24 cellular contexts compared by ENCODE assay signal in the genomic region with DNA sequence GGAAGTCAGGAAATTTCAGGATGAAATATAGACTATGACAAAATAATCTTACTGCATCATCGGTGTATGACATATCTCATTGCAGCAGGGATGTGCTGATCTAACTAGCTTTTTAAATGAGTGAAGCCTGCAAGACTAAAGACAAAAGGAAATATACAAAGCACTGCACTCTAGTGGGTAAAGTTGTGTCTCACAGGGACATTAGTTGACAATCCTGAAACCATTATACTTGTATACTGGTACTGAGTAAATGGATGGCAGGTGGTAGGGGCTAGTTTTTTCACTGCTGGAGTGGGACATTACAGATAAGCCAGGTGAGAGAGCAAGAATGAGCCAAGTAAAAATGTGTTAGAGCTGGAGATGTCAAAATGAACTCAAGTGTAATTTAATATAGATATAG.
DNase-seq lines count a peak whose midpoint lies in the region; ATAC-seq and TF ChIP-seq lines count a peak whose summit lies in the region.
"Had no signal": no experiment of that assay in that cellular context is flagged by ENCODE, and none has a peak within 500 bp of the region (broad histone marks: within the 10 kb centered on the region; RNA-seq: fewer than 3 reads in every experiment).

No MANE protein-coding gene starts in this region.

- H3K4me3 ChIP-seq in DND-41 (ENCODE audit: low read depth in 1 of 2, low read length in 2 of 2) = no peak overlapping the region
- H3K4me3 ChIP-seq: body of pancreas, colonic mucosa, tibial artery had no signal

- H3K27me3 Mint-ChIP-seq in activated naive CD8-positive, alpha-beta T cell treated with anti-CD3 and anti-CD28 coated beads for 36 hours = peaks cover 9% of the 10 kb centered on the region
- H3K27me3 Mint-ChIP-seq: progenitor cell of endocrine pancreas had no signal

- H3K27me3 ChIP-seq in DND-41 (ENCODE audit: insufficient read depth, low read length, poor library complexity) = no peaks in the 10 kb centered on the region
- H3K27me3 ChIP-seq: body of pancreas, colonic mucosa, tibial artery had no signal

- H3K4me3 Mint-ChIP-seq in activated naive CD8-positive, alpha-beta T cell treated with anti-CD3 and anti-CD28 coated beads for 36 hours = no peak overlapping the region
- H3K4me3 Mint-ChIP-seq: activated CD4-positive, alpha-beta T cell treated with anti-CD3 and anti-CD28 coated beads, Interleukin-2, amount 10 ng/mL, durations not matched to agents 7 days and 5 days; CD8-positive, alpha-beta memory T cell; mesothelial cell of epicardium; natural killer cell treated with Interleukin-12 subunit alpha and Interleukin-12 subunit beta and Interleukin-15 and Interleukin-18, amount 100 ng/mL, for 72 hours; T-helper 17 cell had no signal

- no peaks in the 10 kb centered on the region for H4K20me1 ChIP-seq in DND-41 (ENCODE audit: insufficient read depth, low read length)

- no peaks in the 10 kb centered on the region for H3K4me1 ChIP-seq in DND-41 (ENCODE audit: insufficient read depth, low read length)
- H3K4me1 ChIP-seq: body of pancreas, colonic mucosa, tibial artery had no signal

- no peaks in the 10 kb centered on the region for H3K36me3 Mint-ChIP-seq in activated naive CD8-positive, alpha-beta T cell treated with anti-CD3 and anti-CD28 coated beads for 36 hours
- H3K36me3 Mint-ChIP-seq: CD8-positive, alpha-beta memory T cell; natural killer cell treated with Interleukin-12 subunit alpha and Interleukin-12 subunit beta and Interleukin-15 and Interleukin-18, amount 100 ng/mL, for 72 hours had no signal

- no peak overlapping the region for H3K4me2 ChIP-seq in DND-41 (ENCODE audit: insufficient read depth, low read length)

- H3K36me3 ChIP-seq in DND-41 (ENCODE audit: insufficient read depth, low read length) = no peaks in the 10 kb centered on the region
- H3K36me3 ChIP-seq: colonic mucosa, tibial artery had no signal

- H2AFZ ChIP-seq in DND-41 (ENCODE audit: low read depth, low read length) = no peak overlapping the region

- no peak for DNase-seq in DND-41
- peak; percentile 13 for DNase-seq in RKO (ENCODE audit: low spot score)
- DNase-seq in medulla oblongata (ENCODE audit: extremely low spot score) = peak; percentile 10
- no peak for DNase-seq in GM10266 (ENCODE audit: extremely low spot score)
- DNase-seq in GM13976 (ENCODE audit: low spot score) = no peak
- no peak for DNase-seq in activated naive CD8-positive, alpha-beta T cell treated with anti-CD3 and anti-CD28 coated beads for 36 hours
- DNase-seq: activated CD4-positive, alpha-beta T cell treated with anti-CD3 and anti-CD28 coated beads, Interleukin-2, amount 10 ng/mL, durations not matched to agents 7 days and 5 days; activated CD8-positive, alpha-beta memory T cell treated with anti-CD3 and anti-CD28 coated beads, Interleukin-2, amount 50 U/mL, for 4 hours; body of pancreas; CD8-positive, alpha-beta memory T cell; colonic mucosa; NCI-H1930; NCI-H69; OCI-M1; SHP77 treated with DMSO at 0.1 percent for 48 hours; stimulated activated naive CD4-positive, alpha-beta T cell treated with Interleukin-2 at 50 U/mL for 16 hours; T-helper 17 cell; tibial artery had no signal

- no peak overlapping the region for H3K27ac ChIP-seq in DND-41 (ENCODE audit: low read length)
- H3K27ac ChIP-seq: body of pancreas, colonic mucosa, HL-60, tibial artery had no signal

- no peak overlapping the region for H3K27ac Mint-ChIP-seq in activated naive CD8-positive, alpha-beta T cell treated with anti-CD3 and anti-CD28 coated beads for 36 hours
- H3K27ac Mint-ChIP-seq: activated CD4-positive, alpha-beta T cell treated with anti-CD3 and anti-CD28 coated beads, Interleukin-2, amount 10 ng/mL, durations not matched to agents 7 days and 5 days; activated T-helper 2 cell treated with anti-CD3 and anti-CD28 coated beads, Interferon-gamma antibody, Interleukin-2, Interleukin-4, amounts not matched to agents 10 μg/mL and 5 μg/mL and 100 μg/mL, durations not matched to agents 14 hours and 24 hours and 36 hours; CD8-positive, alpha-beta memory T cell; mesothelial cell of epicardium; natural killer cell treated with Interleukin-12 subunit alpha and Interleukin-12 subunit beta and Interleukin-15 and Interleukin-18, amount 100 ng/mL, for 72 hours; progenitor cell of endocrine pancreas; T-helper 17 cell had no signal

- no peaks in the 10 kb centered on the region for H3K9me3 ChIP-seq in DND-41 (ENCODE audit: insufficient read depth, low read length, severe bottlenecking)
- H3K9me3 ChIP-seq: body of pancreas, colonic mucosa had no signal

- ATAC-seq in DND-41 (ENCODE audit: insufficient read depth, low read depth) = no peak
- ATAC-seq: body of pancreas; natural killer cell treated with Interleukin-12 subunit alpha and Interleukin-12 subunit beta and Interleukin-15 and Interleukin-18, amount 100 ng/mL, for 72 hours; T-helper 17 cell had no signal

- H3K9ac ChIP-seq in DND-41 (ENCODE audit: low read depth, low read length) = no peak overlapping the region

- in situ Hi-C loops in GM13976 (cut with MboI; ENCODE audit: low sequenced_read_pairs, unreplicated experiment) = no loop called here

- peaks cover 11% of the 10 kb centered on the region for H3K9me3 Mint-ChIP-seq in activated naive CD8-positive, alpha-beta T cell treated with anti-CD3 and anti-CD28 coated beads for 36 hours
- H3K9me3 Mint-ChIP-seq: natural killer cell treated with Interleukin-12 subunit alpha and Interleukin-12 subunit beta and Interleukin-15 and Interleukin-18, amount 100 ng/mL, for 72 hours had no signal

- TF ChIP-seq CTCF in DND-41 (IDR thresholded peaks at IDR 0.05; ENCODE audit: borderline replicate concordance, extremely low read depth, low read length, poor library complexity, severe bottlenecking) (peak; percentile 4), LNCAP (IDR thresholded peaks at IDR 0.05) (peak; percentile 31; the same call in 1 of the 2 replicates), GM10266 (IDR thresholded peaks at IDR 0.05; ENCODE audit: control insufficient read depth, insufficient read depth, low read depth, missing control alignments) (no peak), GM13976 (IDR thresholded peaks at IDR 0.05; ENCODE audit: borderline replicate concordance, control extremely low read depth, extremely low read depth, insufficient read depth, missing control alignments) (no peak)

- no peaks in the 10 kb centered on the region for H3K79me2 ChIP-seq in DND-41 (ENCODE audit: insufficient read depth, low read length)

- no peaks in the 10 kb centered on the region for H3K4me1 Mint-ChIP-seq in activated naive CD8-positive, alpha-beta T cell treated with anti-CD3 and anti-CD28 coated beads for 36 hours
- H3K4me1 Mint-ChIP-seq: activated CD4-positive, alpha-beta T cell treated with anti-CD3 and anti-CD28 coated beads, Interleukin-2, amount 10 ng/mL, durations not matched to agents 7 days and 5 days; CD8-positive, alpha-beta memory T cell; T-helper 17 cell had no signal

Comparison
In these comparisons a context has a peak if more than half of its experiments do, and no peak if none do; other contexts are left out.
1. DNase-seq: peak in RKO (single experiment) and medulla oblongata (single experiment); none in DND-41 (single experiment), GM10266 (single experiment), GM13976 (single experiment) and activated naive CD8-positive, alpha-beta T cell treated with anti-CD3 and anti-CD28 coated beads for 36 hours (single experiment).
2. CTCF ChIP-seq: peak in DND-41 (single experiment) and LNCAP (single experiment); none in GM10266 (single experiment) and GM13976 (single experiment).